In genomic region chr1:167803358-167804217, GRCh38 we compare ENCODE assay signal across 8 cellular contexts.
DNase-seq lines count a peak whose midpoint lies in the region; ATAC-seq and TF ChIP-seq lines count a peak whose summit lies in the region.

No MANE protein-coding gene starts in this region.

- H3K9me3 ChIP-seq in Caco-2 (no peaks in the 10 kb centered on the region), lung (ENCODE audit: control insufficient read depth in 2 of 2, insufficient read depth in 1 of 2, low read length in 1 of 2) (no peaks in the 10 kb centered on the region)

- H3K4me3 ChIP-seq in Caco-2 (ENCODE audit: low read depth, low read length), result no peak overlapping the region
- peak overlapping the region in 16 of 59 donors; percentile 0 to 26 (median 14) for H3K4me3 ChIP-seq in dorsolateral prefrontal cortex
- no peak overlapping the region for H3K4me3 ChIP-seq in lung

- H3K27ac Mint-ChIP-seq in Caco-2 (ENCODE audit: unreplicated experiment), result peak overlapping the region; percentile 45

- H3K36me3 Mint-ChIP-seq in Caco-2 (ENCODE audit: insufficient read depth, unreplicated experiment), result peaks cover 78% of the 10 kb centered on the region

- BruUV-seq in Caco-2 (replicated peaks; lab: Mats Ljungman, UMichigan), result no TSS peak

- H3K4me1 ChIP-seq in Caco-2 (peaks cover 32% of the 10 kb centered on the region), lung (ENCODE audit: control insufficient read depth in 2 of 2, insufficient read depth in 2 of 2, low read length in 2 of 2) (no peaks in the 10 kb centered on the region)

- H3K27ac ChIP-seq in dorsolateral prefrontal cortex (peak overlapping the region in 3 of 59 donors; percentile 8 to 40 (median 30)), lung (ENCODE audit: low read depth in 1 of 2, low read length in 1 of 2) (no peak overlapping the region)

- CTCF ChIA-PET in Caco-2 (lab: Charles Lee), result interaction anchor here (0.5 kb wide), 1 partner anchor 243 kb away, joined by 3 read pairs; no protein-coding TSS in a partner anchor

- no peaks in the 10 kb centered on the region; the same call in 1 of the 2 replicates for H3K36me3 ChIP-seq in Caco-2 (ENCODE audit: control insufficient read depth, insufficient read depth, low read length)
- no peaks in the 10 kb centered on the region for H3K36me3 ChIP-seq in lung (ENCODE audit: control insufficient read depth in 2 of 2, insufficient read depth in 2 of 2, low read length in 2 of 2)

- DNase-seq in Caco-2 (peak; percentile 90 to 91), HPDE6-E6E7 (ENCODE audit: extremely low spot score) (peak; percentile 87), NCI-H82 (lab: John Stamatoyannopoulos, UW) (peak; percentile 97), dorsolateral prefrontal cortex (peak; percentile 77 to 92 (median 88)), lung (ENCODE audit: low spot score) (peak; percentile 91)
- DNase-seq in activated CD4-positive, alpha-beta T cell treated with anti-CD3 and anti-CD28 coated beads, Interleukin-2, amount 50 U/mL, for 4 hours, result peak; percentile 82 to 84
- DNase-seq in stimulated activated CD8-positive, alpha-beta memory T cell treated with anti-CD3 and anti-CD28 coated beads, Interleukin-15, amount 100 ng/mL, for 1 hour (ENCODE audit: low read depth), result peak; percentile 78

- POLR2A ChIA-PET in Caco-2 (lab: Charles Lee), result no interaction called here

- TF ChIP-seq CTCF in Caco-2 (IDR thresholded peaks at IDR 0.05; ENCODE audit: insufficient read depth in 1 of 2, low read depth in 1 of 2, low read length in 1 of 2, severe bottlenecking in 1 of 2, unreplicated experiment in 1 of 2), result peak; percentile 86 to 87
- TF ChIP-seq CTCF in dorsolateral prefrontal cortex (IDR thresholded peaks at IDR 0.05 in 54 of 56, conservative IDR thresholded peaks at IDR 0.05 in 2 of 56; ENCODE audit: low read depth in 1 of 56, partially characterized antibody in 56 of 56), result peak; percentile 89 to 99 (median 95)
- TF ChIP-seq CTCF in lung (IDR thresholded peaks at IDR 0.05; ENCODE audit: control extremely low read depth, extremely low read depth), result peak; percentile 96

- H3K4me3 Mint-ChIP-seq in Caco-2 (ENCODE audit: unreplicated experiment), result peak overlapping the region; percentile 35

- peak; percentile 89 for ATAC-seq in GM21367 (IDR thresholded peaks at IDR 0.05; ENCODE audit: unreplicated experiment)
- ATAC-seq in lung (ENCODE audit: insufficient read depth, low FRiP score), result peak; percentile 95

- no peaks in the 10 kb centered on the region for H3K27me3 Mint-ChIP-seq in Caco-2 (ENCODE audit: insufficient read depth, unreplicated experiment)

- H3K27me3 ChIP-seq in Caco-2 (replicated peaks; ENCODE audit: control insufficient read depth, insufficient read depth, low read length) (no peaks in the 10 kb centered on the region), dorsolateral prefrontal cortex (peaks cover 0 to 3% (median 0%) of the 10 kb centered on the region in 45 donors), lung (ENCODE audit: control insufficient read depth, insufficient read depth) (no peaks in the 10 kb centered on the region)

- no peaks in the 10 kb centered on the region for H3K9me3 Mint-ChIP-seq in Caco-2 (ENCODE audit: unreplicated experiment)

- intact Hi-C loops in Caco-2 (cut with micrococcal nuclease; ENCODE audit: unreplicated experiment) (loop anchor here (1.0 to 5.0 kb wide), 6 partner anchors 64 to 279 kb away; partner anchors contain the start of gene MPZL1), dorsolateral prefrontal cortex (cut with DNase I) (loop anchor here (2.0 to 10.0 kb wide), 2 partner anchors 89 to 131 kb away; partner anchors contain the start of genes DCAF6 (in 1 of the 2) and MPC2 (in 1 of the 2))

- H3K4me1 Mint-ChIP-seq in Caco-2 (ENCODE audit: low read depth, unreplicated experiment), result peaks cover 46% of the 10 kb centered on the region

- 8% methylated on average over 12 of the region's 12 CpGs for WGBS in lung, 2 donors
